ENCODE assay signal across 30 cellular contexts in genomic region chr2:65477590-65477989, GRCh38.
"Had no signal": no experiment of that assay in that cellular context is flagged by ENCODE, and none has a peak within 500 bp of the region (broad histone marks: within the 10 kb centered on the region; RNA-seq: fewer than 3 reads in every experiment).

No MANE protein-coding gene starts in this region.

- H3K9me3 ChIP-seq: body of pancreas, mucosa of descending colon, thyroid gland, vagina had no signal

- DNase-seq: activated CD4-positive, alpha-beta T cell treated with anti-CD3 and anti-CD28 coated beads for 36 hours; activated CD4-positive, alpha-beta T cell treated with anti-CD3 and anti-CD28 coated beads, Interleukin-2, amount 50 U/mL, for 4 hours; activated CD4-positive, CD25-positive, alpha-beta regulatory T cell; activated naive CD4-positive, alpha-beta T cell; activated T-cell treated with anti-CD3 and anti-CD28 coated beads for 4 hours; activated T-cell treated with anti-CD3 and anti-CD28 coated beads, Interleukin-2, amount 50 U/mL, for 72 hours; aorta; body of pancreas; cerebellar nuclear complex; dorsolateral prefrontal cortex; effector memory CD4-positive, alpha-beta T cell; erythroblast; foreskin fibroblast; head of caudate nucleus; hippocampal formation; kidney; left colon; mucosa of descending colon; sigmoid colon; stimulated activated CD4-positive, alpha-beta T cell treated with anti-CD3 and anti-CD28 coated beads, Interleukin-1b, Interleukin-23, amount 100 ng/mL, for 48 hours; stimulated activated CD4-positive, alpha-beta T cell treated with anti-CD3 and anti-CD28 coated beads, Interleukin-4, amount 100 ng/mL, for 4 hours; stimulated activated CD8-positive, alpha-beta memory T cell treated with anti-CD3 and anti-CD28 coated beads, Interleukin-4, amount 100 ng/mL, for 48 hours; stomach; SW 1271; T-helper 9 cell; thyroid gland; upper lobe of left lung had no signal

- H3K4me2 ChIP-seq: smooth muscle cell had no signal

- H3K36me3 ChIP-seq: sigmoid colon, stomach, thyroid gland, upper lobe of left lung, vagina had no signal

- H3K4me3 ChIP-seq: body of pancreas, coronary artery, dorsolateral prefrontal cortex, mucosa of descending colon, sigmoid colon, smooth muscle cell, stomach, thyroid gland, upper lobe of left lung, vagina had no signal

- H3K27ac ChIP-seq: body of pancreas, coronary artery, dorsolateral prefrontal cortex, sigmoid colon, stomach, thyroid gland, upper lobe of left lung, vagina had no signal

- H3K4me1 ChIP-seq: body of pancreas, sigmoid colon, stomach, thyroid gland, vagina had no signal
